Comparison of ENCODE assay signal across 1 cellular context in the genomic region with DNA sequence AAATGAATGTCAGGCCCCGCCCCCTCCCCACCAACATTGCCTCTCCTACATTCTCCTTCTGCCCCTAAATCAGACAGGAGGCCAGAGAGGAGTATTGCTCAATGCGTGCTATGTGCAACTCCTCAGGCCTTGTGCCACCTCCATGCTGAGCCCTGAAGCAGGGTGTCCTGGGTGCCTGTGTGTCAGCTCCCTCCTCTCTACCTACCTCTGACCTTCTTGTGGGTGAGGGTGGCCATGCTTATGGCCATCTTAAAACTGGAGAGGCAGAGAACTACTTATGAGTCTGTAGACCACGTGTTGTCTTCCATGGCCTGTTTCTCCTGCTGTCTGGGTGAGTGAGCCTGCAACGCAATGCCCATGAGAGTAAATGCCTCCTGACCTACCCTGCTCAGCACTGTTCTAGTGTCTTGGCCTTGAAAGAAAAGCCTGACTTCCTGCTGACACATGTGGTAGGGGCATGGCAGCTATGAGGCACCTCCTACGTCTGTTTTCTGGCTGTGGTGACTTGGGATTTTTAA.
TF ChIP-seq lines count a peak whose summit lies in the region.

No MANE protein-coding gene starts in this region.

TF ChIP-seq in endothelial cell of umbilical vein, 7 proteins besides CTCF, POLR2A, EP300 and RAD21:
- no peak for TF ChIP-seq JUN (IDR thresholded peaks at IDR 0.05; ENCODE audit: borderline replicate concordance, insufficient read depth, insufficient read length, low read depth)
- TF ChIP-seq, protein P1, sequence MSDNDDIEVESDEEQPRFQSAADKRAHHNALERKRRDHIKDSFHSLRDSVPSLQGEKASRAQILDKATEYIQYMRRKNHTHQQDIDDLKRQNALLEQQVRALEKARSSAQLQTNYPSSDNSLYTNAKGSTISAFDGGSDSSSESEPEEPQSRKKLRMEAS (IDR thresholded peaks at IDR 0.05; ENCODE audit: insufficient read depth, insufficient read length) = peak; percentile 66
